Comparison of ENCODE assay signal across 21 cellular contexts in genomic region chr18:78396077-78396476, GRCh38.
DNase-seq lines count a peak whose midpoint lies in the region; ATAC-seq and TF ChIP-seq lines count a peak whose summit lies in the region.
"Had no signal": no experiment of that assay in that cellular context is flagged by ENCODE, and none has a peak within 500 bp of the region (broad histone marks: within the 10 kb centered on the region; RNA-seq: fewer than 3 reads in every experiment).

No MANE protein-coding gene starts in this region.

- no peak overlapping the region for H4K91ac ChIP-seq in neuronal stem cell (ENCODE audit: low read depth, low read length, poor library complexity)
- no peak overlapping the region for H4K91ac ChIP-seq in mesenchymal stem cell (ENCODE audit: low read length)

- H2AFZ ChIP-seq in neuronal stem cell (ENCODE audit: low read length) (no peak overlapping the region), mammary epithelial cell (ENCODE audit: low read depth, low read length) (no peak overlapping the region), mesenchymal stem cell (ENCODE audit: low read depth, low read length) (no peak overlapping the region)

- in situ Hi-C loops in Panc1 (cut with HindIII; ENCODE audit: low pct_unique_long_range_greater_than_20kb, low sequenced_read_pairs) (no loop called here), mammary epithelial cell (cut with MboI; ENCODE audit: low sequenced_read_pairs in 2 of 2) (no loop called here)

- H3K23ac ChIP-seq in neuronal stem cell (ENCODE audit: low read depth, low read length, poor library complexity) (no peak overlapping the region), mesenchymal stem cell (ENCODE audit: low read length in 2 of 2) (no peak overlapping the region)

- no peaks in the 10 kb centered on the region for H4K20me1 ChIP-seq in mammary epithelial cell (ENCODE audit: insufficient read depth, low read length)
- H4K20me1 ChIP-seq: BLaER1 treated with 17β-estradiol and CSF1 and Interleukin-3, amounts not matched to agents 10 nM and 100 nM had no signal

- 0 out of 2 replicates have a peak, but pooled peaks have one; percentile 30 for ATAC-seq in Panc1
- ATAC-seq: A549; CD8-positive, alpha-beta T cell; GM12878 had no signal

- POLR2A ChIA-PET in Panc1 (lab: Charles Lee), result no interaction called here

- intact Hi-C loops in Panc1 (cut with micrococcal nuclease; ENCODE audit: unreplicated experiment), result no loop called here
- intact Hi-C loops in spleen (cut with DNase I; ENCODE audit: low total_unique reads), result no loop called here
- intact Hi-C loops in mammary epithelial cell (cut with micrococcal nuclease), result no loop called here

- no CpG with 5 or more reads among the region's 16 CpGs for WGBS in neuronal stem cell (ENCODE audit: extremely low coverage in 2 of 2, insufficient read length in 2 of 2, insufficient replicate concordance in 1 of 2), 2 donors
- WGBS in spleen, 5 donors, result 88 to 97% (median 91%) methylated on average over 16 of the region's 16 CpGs
- 82% methylated on average over 12 of the region's 16 CpGs for WGBS in mammary epithelial cell (ENCODE audit: low coverage, missing lambda C conversion rate)
- 83% methylated on average over 16 of the region's 16 CpGs for WGBS in mesenchymal stem cell

- no peak for TF ChIP-seq POLR2A in spleen (IDR thresholded peaks at IDR 0.05)

- no TSS peak for BruUV-seq in Panc1 (replicated peaks; lab: Mats Ljungman, UMichigan)
- BruUV-seq in mammary epithelial cell (replicated peaks; lab: Mats Ljungman, UMichigan), result no TSS peak

- no peaks in the 10 kb centered on the region for H3K79me2 ChIP-seq in mammary epithelial cell (ENCODE audit: insufficient read depth, low read length)

- H3K4me1 ChIP-seq in Panc1 (ENCODE audit: control insufficient read depth, insufficient read depth, low read length), result no peaks in the 10 kb centered on the region
- H3K4me1 ChIP-seq in neuronal stem cell (ENCODE audit: control insufficient read depth in 2 of 2, insufficient read depth in 1 of 2, low read depth in 1 of 2, low read length in 2 of 2), result no peaks in the 10 kb centered on the region
- peaks cover 0 to 8% (median 0%) of the 10 kb centered on the region in 6 donors for H3K4me1 ChIP-seq in spleen
- H3K4me1 ChIP-seq in mammary epithelial cell (ENCODE audit: insufficient read depth, low read length), result no peaks in the 10 kb centered on the region
- no peaks in the 10 kb centered on the region for H3K4me1 ChIP-seq in mesenchymal stem cell (ENCODE audit: control insufficient read depth, insufficient read depth, low read depth, low read length)
- H3K4me1 ChIP-seq: A549; BLaER1 treated with 17β-estradiol and CSF1 and Interleukin-3, amounts not matched to agents 10 nM and 100 nM; Caco-2 had no signal

- H3K18ac ChIP-seq in neuronal stem cell (ENCODE audit: low read length), result peak overlapping the region; percentile 63
- no peak overlapping the region for H3K18ac ChIP-seq in mesenchymal stem cell (ENCODE audit: low read depth in 1 of 2, low read length in 2 of 2)

- H3K4me3 ChIP-seq in Panc1 (ENCODE audit: low read depth in 2 of 2, low read length in 2 of 2) (no peak overlapping the region), neuronal stem cell (ENCODE audit: low read length in 2 of 2) (no peak overlapping the region), spleen (no peak overlapping the region), mammary epithelial cell (replicated peaks in 1 of 3; ENCODE audit: insufficient read depth in 1 of 3, low read depth in 2 of 3, low read length in 3 of 3) (no peak overlapping the region), mesenchymal stem cell (ENCODE audit: insufficient read depth in 1 of 2, low read depth in 1 of 2, low read length in 2 of 2) (no peak overlapping the region)
- H3K4me3 ChIP-seq: A549; BLaER1 treated with 17β-estradiol and CSF1 and Interleukin-3, amounts not matched to agents 10 nM and 100 nM; GM12878 had no signal

- H3K36me3 ChIP-seq in Panc1 (ENCODE audit: control insufficient read depth, insufficient read depth, low read length) (no peaks in the 10 kb centered on the region), neuronal stem cell (replicated peaks in 1 of 2; ENCODE audit: control insufficient read depth in 2 of 2, insufficient read depth in 2 of 2, low read length in 2 of 2) (no peaks in the 10 kb centered on the region), spleen (no peaks in the 10 kb centered on the region), mammary epithelial cell (ENCODE audit: insufficient read depth, low read length) (no peaks in the 10 kb centered on the region), mesenchymal stem cell (ENCODE audit: control insufficient read depth in 1 of 2, insufficient read depth in 2 of 2, low read depth in 1 of 2, low read length in 2 of 2) (no peaks in the 10 kb centered on the region)
- H3K36me3 ChIP-seq: BLaER1 treated with 17β-estradiol and CSF1 and Interleukin-3, amounts not matched to agents 10 nM and 100 nM had no signal

- H3K9ac ChIP-seq in neuronal stem cell (ENCODE audit: low read depth, low read length, poor library complexity) (no peak overlapping the region), mammary epithelial cell (ENCODE audit: insufficient read depth, low read length) (no peak overlapping the region), mesenchymal stem cell (ENCODE audit: low read length) (no peak overlapping the region)
- H3K9ac ChIP-seq: BLaER1 treated with 17β-estradiol and CSF1 and Interleukin-3, amounts not matched to agents 10 nM and 100 nM had no signal

- no peak overlapping the region for H2BK120ac ChIP-seq in neuronal stem cell (ENCODE audit: low read depth, low read length)
- H2BK120ac ChIP-seq in mesenchymal stem cell (ENCODE audit: low read depth, low read length), result no peak overlapping the region

- DNase-seq in Panc1 (ENCODE audit: low read depth, low spot score) (no peak), neuronal stem cell (ENCODE audit: low spot score) (no peak), spleen (peak; percentile 50), mammary epithelial cell (no peak), mesenchymal stem cell (no peak)
- no peak for DNase-seq in activated CD4-positive, alpha-beta T cell treated with anti-CD3 and anti-CD28 coated beads, Interleukin-2, amount 50 U/mL, for 48 hours
- DNase-seq: AML-193; Caco-2; Calu3; CD4-positive, alpha-beta T cell; CD8-positive, alpha-beta T cell; DMS53; DMS79; DND-41; EL; GDM1 had no signal

- CTCF ChIA-PET in Panc1 (lab: Charles Lee), result no interaction called here
- CTCF ChIA-PET in mammary epithelial cell (lab: Charles Lee; ENCODE audit: low non-redundant PET), result no interaction called here

- H3K9me3 ChIP-seq in Panc1 (ENCODE audit: control insufficient read depth, insufficient read depth, low read depth, low read length), result no peaks in the 10 kb centered on the region
- peaks cover 0 to 2% of the 10 kb centered on the region in 2 donors for H3K9me3 ChIP-seq in neuronal stem cell (replicated peaks in 1 of 2; ENCODE audit: control insufficient read depth in 2 of 2, insufficient read depth in 1 of 2, low read depth in 1 of 2, low read length in 2 of 2)
- peaks cover 0 to 25% (median 5%) of the 10 kb centered on the region in 8 donors for H3K9me3 ChIP-seq in spleen
- peaks cover 37% of the 10 kb centered on the region for H3K9me3 ChIP-seq in mammary epithelial cell (replicated peaks; ENCODE audit: insufficient read depth, low read length)
- H3K9me3 ChIP-seq in mesenchymal stem cell (ENCODE audit: control insufficient read depth, low read length), result peaks cover 5% of the 10 kb centered on the region
- H3K9me3 ChIP-seq: A549; BLaER1 treated with 17β-estradiol and CSF1 and Interleukin-3, amounts not matched to agents 10 nM and 100 nM; Caco-2 had no signal

- H2BK15ac ChIP-seq in neuronal stem cell (ENCODE audit: low read length) (no peak overlapping the region), mesenchymal stem cell (ENCODE audit: low read depth, poor library complexity, severe bottlenecking) (no peak overlapping the region)

- H3K27me3 ChIP-seq in Panc1 (ENCODE audit: control insufficient read depth, insufficient read depth, low read length) (peaks cover 24% of the 10 kb centered on the region), neuronal stem cell (ENCODE audit: control insufficient read depth in 3 of 3, insufficient read depth in 3 of 3, low read depth in 1 of 3, low read length in 3 of 3) (no peaks in the 10 kb centered on the region), spleen (replicated peaks in 1 of 7) (no peaks in the 10 kb centered on the region), mammary epithelial cell (ENCODE audit: insufficient read depth, low read length) (no peaks in the 10 kb centered on the region), mesenchymal stem cell (ENCODE audit: control insufficient read depth in 1 of 2, insufficient read depth in 1 of 2, low read length in 2 of 2) (no peaks in the 10 kb centered on the region)
- H3K27me3 ChIP-seq: BLaER1 treated with 17β-estradiol and CSF1 and Interleukin-3, amounts not matched to agents 10 nM and 100 nM had no signal

- H3K27ac ChIP-seq in Panc1 (ENCODE audit: low read length) (no peak overlapping the region), neuronal stem cell (replicated peaks; ENCODE audit: low read length) (no peak overlapping the region), spleen (no peak overlapping the region), mammary epithelial cell (ENCODE audit: insufficient read depth, low read depth, low read length) (no peak overlapping the region), mesenchymal stem cell (ENCODE audit: low read length, poor library complexity, severe bottlenecking) (no peak overlapping the region)
- H3K27ac ChIP-seq: 22Rv1; A549; BLaER1 treated with 17β-estradiol and CSF1 and Interleukin-3, amounts not matched to agents 10 nM and 100 nM; C4-2B had no signal

- TF ChIP-seq CTCF in Panc1 (IDR thresholded peaks at IDR 0.05), result no peak
- TF ChIP-seq CTCF in spleen (IDR thresholded peaks at IDR 0.05 in 8 of 11, conservative IDR thresholded peaks at IDR 0.05 in 3 of 11), result no peak
- no peak for TF ChIP-seq CTCF in mammary epithelial cell (conservative IDR thresholded peaks at IDR 0.05 in 1 of 2, IDR thresholded peaks at IDR 0.05 in 1 of 2; ENCODE audit: extremely low read depth in 1 of 2, insufficient read depth in 1 of 2, low read depth in 1 of 2, low read length in 2 of 2)

- H3K14ac ChIP-seq in neuronal stem cell (ENCODE audit: low read length), result no peak overlapping the region
- H3K14ac ChIP-seq in mesenchymal stem cell (ENCODE audit: low read length in 2 of 2), result no peak overlapping the region

- H3K79me1 ChIP-seq in neuronal stem cell (ENCODE audit: low read depth, low read length), result no peaks in the 10 kb centered on the region
- no peaks in the 10 kb centered on the region for H3K79me1 ChIP-seq in mesenchymal stem cell (replicated peaks; ENCODE audit: low read length, poor library complexity, severe bottlenecking)

- dilution Hi-C loops in mammary epithelial cell (cut with HindIII; ENCODE audit: low sequenced_read_pairs), result no loop called here

- no peak overlapping the region for H4K8ac ChIP-seq in neuronal stem cell (ENCODE audit: low read depth, low read length)
- no peak overlapping the region for H4K8ac ChIP-seq in mesenchymal stem cell (ENCODE audit: low read length)

- H2BK12ac ChIP-seq in neuronal stem cell (ENCODE audit: low read length) (no peak overlapping the region), mesenchymal stem cell (ENCODE audit: low read length in 2 of 2) (no peak overlapping the region)

- H2BK5ac ChIP-seq in neuronal stem cell (ENCODE audit: low read length) (no peak overlapping the region), mesenchymal stem cell (ENCODE audit: low read depth, low read length, poor library complexity, severe bottlenecking) (no peak overlapping the region)

- H2AK5ac ChIP-seq in neuronal stem cell (ENCODE audit: low read depth, low read length), result no peak overlapping the region
- H2AK5ac ChIP-seq in mesenchymal stem cell (ENCODE audit: low read length, severe bottlenecking), result no peak overlapping the region

- H3K4ac ChIP-seq in neuronal stem cell (ENCODE audit: low read length) (no peak overlapping the region), mesenchymal stem cell (ENCODE audit: low read depth in 1 of 2, low read length in 2 of 2) (no peak overlapping the region)

- H3K4me2 ChIP-seq in neuronal stem cell (ENCODE audit: insufficient read depth, low read length, poor library complexity, severe bottlenecking) (no peak overlapping the region), mammary epithelial cell (ENCODE audit: insufficient read depth, low read depth, low read length) (no peak overlapping the region), mesenchymal stem cell (ENCODE audit: low read length, poor library complexity, severe bottlenecking) (no peak overlapping the region)
- H3K4me2 ChIP-seq: A549; BLaER1 treated with 17β-estradiol and CSF1 and Interleukin-3, amounts not matched to agents 10 nM and 100 nM had no signal
